In genomic region chr7:92864169-92864568, GRCh38 we compare ENCODE assay signal across 8 cellular contexts. TPM values are rescaled to one million over a fixed set of nuclear protein-coding genes. Genes with fewer than 3 reads are reported as not detected.
DNase-seq lines count a peak whose midpoint lies in the region; ATAC-seq and TF ChIP-seq lines count a peak whose summit lies in the region.
"Not testable (repeated sequence)": the region's sequence is repeated elsewhere in the genome, so short reads cannot be mapped to it uniquely, and the experiment has no call there.

No MANE protein-coding gene starts in this region.

- not testable (repeated sequence) for H3K36me3 Mint-ChIP-seq in activated naive CD4-positive, alpha-beta T cell treated with anti-CD3 and anti-CD28 coated beads, Interleukin-2, amount 50 U/mL, for 24 hours
- peaks cover 14% of the 10 kb centered on the region for H3K36me3 Mint-ChIP-seq in mesothelial cell of epicardium

- not testable (repeated sequence) for H3K27me3 Mint-ChIP-seq in activated naive CD4-positive, alpha-beta T cell treated with anti-CD3 and anti-CD28 coated beads, Interleukin-2, amount 50 U/mL, for 24 hours; mesothelial cell of epicardium (ENCODE audit: low read depth)

- TF ChIP-seq POLR2A in erythroblast (IDR thresholded peaks at IDR 0.05; ENCODE audit: low read length), result not testable (repeated sequence)

- H3K4me2 ChIP-seq in SU-DHL-6 (ENCODE audit: low read depth, low read length, poor library complexity, severe bottlenecking), result not testable (repeated sequence)

- H3K9me3 Mint-ChIP-seq in activated naive CD4-positive, alpha-beta T cell treated with anti-CD3 and anti-CD28 coated beads, Interleukin-2, amount 50 U/mL, for 24 hours, result not testable (repeated sequence)
- H3K9me3 Mint-ChIP-seq in mesothelial cell of epicardium, result peaks cover 26% of the 10 kb centered on the region

- H3K9me3 ChIP-seq in SU-DHL-6 (ENCODE audit: insufficient read depth, low read length), result peaks cover 19% of the 10 kb centered on the region; the same call in 1 of the 2 replicates

- not testable (repeated sequence) for H3K27me3 ChIP-seq in SU-DHL-6 (ENCODE audit: low read length)

- not testable (repeated sequence) for H3K9me2 ChIP-seq in SU-DHL-6 (replicated peaks; ENCODE audit: insufficient read depth, low read length)

- H3K4me1 Mint-ChIP-seq in activated naive CD4-positive, alpha-beta T cell treated with anti-CD3 and anti-CD28 coated beads, Interleukin-2, amount 50 U/mL, for 24 hours; mesothelial cell of epicardium: not testable (repeated sequence)

- H3K79me2 ChIP-seq in SU-DHL-6 (ENCODE audit: insufficient read depth, low read length), result not testable (repeated sequence)

- H3K4me3 ChIP-seq in SU-DHL-6 (ENCODE audit: insufficient read depth, low read length, poor library complexity, severe bottlenecking), result not testable (repeated sequence)

- not testable (repeated sequence) for H3K9ac ChIP-seq in SU-DHL-6 (ENCODE audit: low read length)

- not testable (repeated sequence) for H3F3A ChIP-seq in SU-DHL-6 (ENCODE audit: insufficient read depth)

- not testable (repeated sequence) for H3K4me3 Mint-ChIP-seq in activated naive CD4-positive, alpha-beta T cell treated with anti-CD3 and anti-CD28 coated beads, Interleukin-2, amount 50 U/mL, for 24 hours; mesothelial cell of epicardium

- peak; percentile 40 for ATAC-seq in stimulated activated naive CD8-positive, alpha-beta T cell treated with anti-CD3 and anti-CD28 coated beads, Interleukin-15, Interleukin-2, amounts not matched to agents 100 U/mL and 50 U/mL, for 24 hours

- not testable (repeated sequence) for H2AFZ ChIP-seq in SU-DHL-6 (ENCODE audit: low read depth, low read length, severe bottlenecking)

- not testable (repeated sequence) for H4K20me1 ChIP-seq in SU-DHL-6 (ENCODE audit: low read depth, low read length)

- DNase-seq in CD1c-positive myeloid dendritic cell (ENCODE audit: extremely low spot score) (peak; percentile 40), HT-29 (ENCODE audit: low spot score) (peak; percentile 48), NCI-H82 (lab: John Stamatoyannopoulos, UW) (peak; percentile 42), erythroblast (lab: John Stamatoyannopoulos, UW) (peak; percentile 46 to 68)
- DNase-seq in mesothelial cell of epicardium (ENCODE audit: low spot score in 2 of 2, unreplicated experiment in 2 of 2); stimulated activated naive CD8-positive, alpha-beta T cell treated with anti-CD3 and anti-CD28 coated beads, Interleukin-15, Interleukin-2, amounts not matched to agents 100 U/mL and 50 U/mL, for 24 hours: not testable (repeated sequence)

- H3K27ac ChIP-seq in SU-DHL-6 (ENCODE audit: low read depth, low read length), result not testable (repeated sequence)

- TF ChIP-seq CTCF in SU-DHL-6 (IDR thresholded peaks at IDR 0.05; ENCODE audit: insufficient read depth, low read length, poor library complexity, severe bottlenecking) (peak; percentile 19), mesothelial cell of epicardium (IDR thresholded peaks at IDR 0.05; ENCODE audit: unreplicated experiment) (peak; percentile 18)

- H3K27ac Mint-ChIP-seq in activated naive CD4-positive, alpha-beta T cell treated with anti-CD3 and anti-CD28 coated beads, Interleukin-2, amount 50 U/mL, for 24 hours, result peak overlapping the region; percentile 25
- H3K27ac Mint-ChIP-seq in mesothelial cell of epicardium, result not testable (repeated sequence)

- H3K36me3 ChIP-seq in SU-DHL-6 (ENCODE audit: low read length), result not testable (repeated sequence)

RNA-seq across cellular contexts. Expression of gene CDK6, which starts 27.8 kb away (rescaled TPM):
- total RNA-seq in HT-29 (2014; rRNA removed; shearing (Covaris generic)), result 48.8 and 59.5 TPM in 2 replicates
- 136 to 138 TPM (median 138 TPM) in 3 replicates for total RNA-seq in mesothelial cell of epicardium
